19 cellular contexts compared by ENCODE assay signal in genomic region chr13:80134360-80134759, GRCh38.
DNase-seq lines count a peak whose midpoint lies in the region; ATAC-seq, FAIRE-seq and TF ChIP-seq lines count a peak whose summit lies in the region.
"Had no signal": no experiment of that assay in that cellular context is flagged by ENCODE, and none has a peak within 500 bp of the region (broad histone marks: within the 10 kb centered on the region; RNA-seq: fewer than 3 reads in every experiment).

No MANE protein-coding gene starts in this region.

- DNase-seq in right atrium auricular region (ENCODE audit: low spot score) (no peak), cardiac septum (ENCODE audit: low spot score) (no peak), iPS-NIHi7 (ENCODE audit: extremely low spot score) (peak; percentile 26), pancreas (no peak), aorta (no peak), NCI-H226 (no peak)
- no peak for DNase-seq in stimulated activated CD4-positive, alpha-beta T cell treated with anti-CD3 and anti-CD28 coated beads, Interleukin-2, amount 100 ng/mL, for 24 hours
- DNase-seq: activated CD8-positive, alpha-beta T cell treated with anti-CD3 and anti-CD28 coated beads, Interleukin-2, amount 10 ng/mL, durations not matched to agents 7 days and 5 days; activated naive CD4-positive, alpha-beta T cell treated with anti-CD3 and anti-CD28 coated beads, Interleukin-2, amount 50 U/mL, for 16 hours; activated T-cell treated with anti-CD3 and anti-CD28 coated beads, Interleukin-2, amount 50 U/mL, for 4 hours; foreskin keratinocyte; NCI-H1436; NCI-H2171; NCI-H526 treated with DMSO at 0.1 percent for 48 hours; ovary; stimulated activated CD4-positive, alpha-beta T cell treated with anti-CD3 and anti-CD28 coated beads, Interleukin-4, amount 100 ng/mL, for 24 hours had no signal

- no peaks in the 10 kb centered on the region for H3K27me3 ChIP-seq in right atrium auricular region
- H3K27me3 ChIP-seq in pancreas = no peaks in the 10 kb centered on the region
- no peaks in the 10 kb centered on the region for H3K27me3 ChIP-seq in aorta (ENCODE audit: control insufficient read depth in 1 of 2, insufficient read depth in 2 of 2, low read length in 1 of 2)
- H3K27me3 ChIP-seq: foreskin keratinocyte, ovary had no signal

- peaks cover 0 to 34% of the 10 kb centered on the region in 2 donors for H3K4me1 ChIP-seq in right atrium auricular region
- H3K4me1 ChIP-seq in pancreas = peaks cover 19 to 38% (median 30%) of the 10 kb centered on the region in 3 donors
- H3K4me1 ChIP-seq in aorta (ENCODE audit: control insufficient read depth in 1 of 2, insufficient read depth in 2 of 2, low read length in 2 of 2) = peaks cover 0 to 1% of the 10 kb centered on the region in 2 donors

- H3K27ac ChIP-seq in right atrium auricular region (peak overlapping the region; percentile 80 to 92), pancreas (peak overlapping the region in 3 of 4 donors; percentile 52 to 67 (median 59)), aorta (ENCODE audit: low read depth in 1 of 2, low read length in 2 of 2) (peak overlapping the region; percentile 54 to 84)
- H3K27ac ChIP-seq: foreskin keratinocyte, ovary, VCaP had no signal

- no peak for ATAC-seq in pancreas
- ATAC-seq in aorta (ENCODE audit: low FRiP score) = no peak
- no peak for ATAC-seq in GM21423 (IDR thresholded peaks at IDR 0.05; ENCODE audit: unreplicated experiment)
- ATAC-seq: activated CD8-positive, alpha-beta T cell treated with anti-CD3 and anti-CD28 coated beads, Interleukin-2, amount 10 ng/mL, durations not matched to agents 7 days and 5 days; activated T-cell treated with anti-CD3 and anti-CD28 coated beads, Interleukin-2, amount 50 U/mL, for 4 hours; foreskin keratinocyte had no signal

- H3K36me3 ChIP-seq in right atrium auricular region = no peaks in the 10 kb centered on the region
- no peaks in the 10 kb centered on the region for H3K36me3 ChIP-seq in pancreas
- no peaks in the 10 kb centered on the region for H3K36me3 ChIP-seq in aorta (ENCODE audit: control insufficient read depth in 1 of 2, insufficient read depth in 2 of 2, low read length in 1 of 2)
- H3K36me3 ChIP-seq: ovary had no signal

- no peak for TF ChIP-seq CTCF in right atrium auricular region (IDR thresholded peaks at IDR 0.05)
- TF ChIP-seq CTCF in pancreas (IDR thresholded peaks at IDR 0.05) = no peak

- intact Hi-C loops in cardiac septum (cut with DNase I) (loop anchor here (1.0 to 10.0 kb wide), 4 partner anchors 203 to 500 kb away; no protein-coding TSS in a partner anchor), pancreas (cut with DNase I) (no loop called here), aorta (cut with DNase I) (loop anchor here (5.0 to 10.0 kb wide), 6 partner anchors 47 to 360 kb away; no protein-coding TSS in a partner anchor)

- WGBS in pancreas, 2 donors = 64 to 76% methylated on average over 1 of the region's 1 CpG
- WGBS in aorta, 2 donors = 65 to 81% methylated on average over 1 of the region's 1 CpG

- H3K9me3 ChIP-seq in right atrium auricular region (no peaks in the 10 kb centered on the region), pancreas (no peaks in the 10 kb centered on the region), aorta (ENCODE audit: control insufficient read depth, low read length) (no peaks in the 10 kb centered on the region)
- H3K9me3 ChIP-seq: ovary had no signal

- no peak for FAIRE-seq in pancreas (lab: Jason Lieb, UNC)
- FAIRE-seq: H54 had no signal

- H3K4me3 ChIP-seq in right atrium auricular region (no peak overlapping the region), pancreas (no peak overlapping the region), aorta (ENCODE audit: low read length in 2 of 2) (no peak overlapping the region)
- H3K4me3 ChIP-seq: ovary had no signal

Comparison
In these comparisons a context has a peak if more than half of its experiments do, and no peak if none do; other contexts are left out.
1. intact Hi-C loops: an anchor here in cardiac septum (1.0 to 10.0 kb wide) and aorta (5.0 to 10.0 kb wide); none called in pancreas.